8 cellular contexts compared by ENCODE assay signal in the genomic region with DNA sequence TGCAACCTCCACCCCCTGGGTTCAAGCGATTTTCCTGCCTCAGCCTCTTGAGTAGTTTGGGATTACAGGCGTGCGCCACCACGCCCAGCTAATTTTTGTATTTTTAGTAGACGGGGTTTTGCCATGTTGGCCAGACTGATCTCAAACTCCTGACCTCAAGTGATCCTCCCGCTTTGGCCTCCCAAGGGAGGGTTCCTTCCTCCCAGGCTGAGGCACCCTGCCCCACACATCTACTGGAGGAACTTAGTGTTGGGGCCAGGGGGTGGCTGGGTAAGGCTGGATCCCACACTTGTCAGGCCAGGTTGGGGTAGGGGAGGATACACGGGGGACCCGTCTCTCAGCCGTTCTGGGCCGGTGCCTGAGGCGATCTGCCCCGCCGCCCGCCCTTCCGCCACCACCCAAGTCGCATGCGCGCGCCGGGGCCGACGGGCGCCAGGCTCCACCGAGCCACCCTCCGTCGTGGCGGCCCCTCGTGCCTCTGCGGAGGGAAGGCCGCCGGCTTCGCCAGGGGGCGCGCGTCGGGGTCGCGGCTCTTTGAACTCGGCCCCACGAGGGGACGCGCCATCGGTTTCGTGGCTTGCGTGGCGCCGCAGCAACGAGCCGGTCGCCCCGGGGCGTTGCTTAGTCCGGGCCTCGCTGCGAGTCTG. TPM values are rescaled to one million over a fixed set of nuclear protein-coding genes. Genes with fewer than 3 reads are reported as not detected.
DNase-seq lines count a peak whose midpoint lies in the region; ATAC-seq and TF ChIP-seq lines count a peak whose summit lies in the region.

No MANE protein-coding gene starts in this region.

- no peaks in the 10 kb centered on the region for H3K36me3 ChIP-seq in CD8-positive, alpha-beta T cell (ENCODE audit: insufficient read depth, low read length)
- H3K36me3 ChIP-seq in OCI-LY1 (ENCODE audit: insufficient read depth, low read length): no peaks in the 10 kb centered on the region; the same call in none of the 2 replicates

- H3K9me3 ChIP-seq in CD8-positive, alpha-beta T cell (ENCODE audit: low read length): no peaks in the 10 kb centered on the region
- H3K9me3 ChIP-seq in OCI-LY1 (ENCODE audit: low read length): no peaks in the 10 kb centered on the region

- peak overlapping the region; percentile 93 for H3K27ac Mint-ChIP-seq in CD8-positive, alpha-beta T cell

- H3K4me2 ChIP-seq in OCI-LY1 (ENCODE audit: low read length): peak overlapping the region; percentile 75

- ATAC-seq in CD8-positive, alpha-beta T cell: peak; percentile 9
- peak; percentile 8 for ATAC-seq in GM18520 (IDR thresholded peaks at IDR 0.05; ENCODE audit: unreplicated experiment)
- ATAC-seq in HG02970 (IDR thresholded peaks at IDR 0.05; ENCODE audit: low FRiP score, unreplicated experiment): peak; percentile 12

- H3K79me2 ChIP-seq in OCI-LY1 (ENCODE audit: insufficient read depth, low read length): no peaks in the 10 kb centered on the region

- TF ChIP-seq CTCF in CD8-positive, alpha-beta T cell (IDR thresholded peaks at IDR 0.05): no peak
- TF ChIP-seq CTCF in OCI-LY1 (IDR thresholded peaks at IDR 0.05; ENCODE audit: low read length) (no peak), astrocyte of the cerebellum (IDR thresholded peaks at IDR 0.05; ENCODE audit: low read depth, low read length, missing control alignments) (no peak)

- H3K9me3 Mint-ChIP-seq in CD8-positive, alpha-beta T cell: no peaks in the 10 kb centered on the region

- peaks cover 52% of the 10 kb centered on the region for H3K4me1 Mint-ChIP-seq in CD8-positive, alpha-beta T cell (ENCODE audit: low read depth)

- H4K20me1 ChIP-seq in OCI-LY1 (ENCODE audit: insufficient read depth, low read length): no peaks in the 10 kb centered on the region

- no peaks in the 10 kb centered on the region for H3K27me3 Mint-ChIP-seq in CD8-positive, alpha-beta T cell (ENCODE audit: low read depth)

- H3K4me3 ChIP-seq in CD8-positive, alpha-beta T cell (ENCODE audit: low read depth, low read length): peak overlapping the region; percentile 75
- H3K4me3 ChIP-seq in OCI-LY1 (ENCODE audit: low read depth, low read length, poor library complexity, severe bottlenecking): peak overlapping the region; percentile 58
- peak overlapping the region; percentile 53 for H3K4me3 ChIP-seq in astrocyte of the cerebellum (ENCODE audit: low read depth, low read length)

- intact Hi-C loops in CD8-positive, alpha-beta T cell (cut with DNase I, micrococcal nuclease): loop anchor here (1.0 to 5.0 kb wide), 16 partner anchors 17 to 227 kb away; a partner anchor contains a TSS

- POLR2A ChIA-PET in CD8-positive, alpha-beta T cell (lab: Charles Lee): interaction anchor here (0.9 to 4.6 kb wide), 19 partner anchors 22 to 227 kb away, joined by 3 to 59 read pairs (median 6); a partner anchor contains a TSS

- peak overlapping the region; percentile 85 for H3K9ac ChIP-seq in OCI-LY1 (ENCODE audit: low read length)

- peaks cover 22% of the 10 kb centered on the region for H3F3A ChIP-seq in OCI-LY1 (ENCODE audit: insufficient read depth, low read length)

- no peaks in the 10 kb centered on the region for H3K9me2 ChIP-seq in OCI-LY1 (ENCODE audit: low read depth, low read length)

- H3K4me1 ChIP-seq in CD8-positive, alpha-beta T cell (ENCODE audit: insufficient read depth, low read length): peaks cover 49% of the 10 kb centered on the region
- H3K4me1 ChIP-seq in OCI-LY1 (ENCODE audit: insufficient read depth, low read length, severe bottlenecking): peaks cover 58% of the 10 kb centered on the region

- no peaks in the 10 kb centered on the region for H3K27me3 ChIP-seq in CD8-positive, alpha-beta T cell (ENCODE audit: insufficient read depth, low read length)
- no peaks in the 10 kb centered on the region for H3K27me3 ChIP-seq in OCI-LY1 (ENCODE audit: insufficient read depth, low read length)

- peaks cover 3% of the 10 kb centered on the region for H3K36me3 Mint-ChIP-seq in CD8-positive, alpha-beta T cell

- CTCF ChIA-PET in CD8-positive, alpha-beta T cell (lab: Charles Lee): interaction anchor here (0.8 to 10.0 kb wide), 28 partner anchors 9 to 227 kb away, joined by 3 to 110 read pairs (median 4); a partner anchor contains a TSS

- H2AFZ ChIP-seq in OCI-LY1 (ENCODE audit: low read length): no peak overlapping the region

- in situ Hi-C loops in astrocyte of the cerebellum (cut with HindIII; ENCODE audit: low sequenced_read_pairs): no loop called here

- H3K27ac ChIP-seq in CD8-positive, alpha-beta T cell (ENCODE audit: low read depth, low read length): peak overlapping the region; percentile 93
- H3K27ac ChIP-seq in OCI-LY1 (ENCODE audit: low read depth, low read length, poor library complexity, severe bottlenecking): peak overlapping the region; percentile 85

- DNase-seq in CD8-positive, alpha-beta T cell: peak in 6 of 7 experiments; percentile 67 to 88 (median 76)
- DNase-seq in astrocyte of the cerebellum (ENCODE audit: low read depth) (no peak), iPS-NIHi7 (ENCODE audit: extremely low spot score) (peak; percentile 71), HK-2 (ENCODE audit: unreplicated experiment) (no peak)
- peak; percentile 56 to 60 for DNase-seq in stimulated activated CD8-positive, alpha-beta memory T cell treated with anti-CD3 and anti-CD28 coated beads, Interleukin-2, amount 100 ng/mL, for 1 hour (ENCODE audit: low read depth in 2 of 2)

- peak overlapping the region; percentile 78 for H3K4me3 Mint-ChIP-seq in CD8-positive, alpha-beta T cell

RNA-seq across cellular contexts. Expression of a gene that starts 15.9 kb away (rescaled TPM):
- not detected for total RNA-seq in CD8-positive, alpha-beta T cell

RNA-seq across cellular contexts. Expression of a gene that starts 23.3 kb away (rescaled TPM):
- total RNA-seq in CD8-positive, alpha-beta T cell: 10 to 100 TPM; 29.5 to 30.1 TPM

RNA-seq across cellular contexts. Expression of a gene that starts 53.8 kb away (rescaled TPM):
- 1 to 10 TPM; 2.6 to 2.9 TPM for total RNA-seq in CD8-positive, alpha-beta T cell

Comparison
In these comparisons a context has a peak if more than half of its experiments do, and no peak if none do; other contexts are left out.
1. DNase-seq: peak in CD8-positive, alpha-beta T cell (6 of 7), iPS-NIHi7 (single experiment) and stimulated activated CD8-positive, alpha-beta memory T cell treated with anti-CD3 and anti-CD28 coated beads, Interleukin-2, amount 100 ng/mL, for 1 hour (2 of 2); none in astrocyte of the cerebellum (single experiment) and HK-2 (single experiment).
2. Peak in every context shown above with its lines, with median percentiles within 50 percentile points of each other: ATAC-seq and H3K4me3 ChIP-seq.